8 cellular contexts compared by ENCODE assay signal in genomic region chr12:94459773-94460593, GRCh38. TPM values are rescaled to one million over a fixed set of nuclear protein-coding genes. Genes with fewer than 3 reads are reported as not detected.
A peak's percentile ranks its signal among the peaks of the same experiment; 100 is the strongest.
DNase-seq lines count a peak whose midpoint lies in the region; TF ChIP-seq lines count a peak whose summit lies in the region.

TSS of gene CEP83 (minus strand) at chr12:94459867. CDS start at chr12:94412490, 47,377 bp downstream.

- no CpG with 5 or more reads among the region's 72 CpGs for WGBS in H9 (ENCODE audit: extremely low coverage, insufficient read length, low lambda C conversion rate)

- no peaks in the 10 kb centered on the region for H3K4me1 ChIP-seq in H9 (ENCODE audit: insufficient read depth, low read length)
- H3K4me1 ChIP-seq in stomach smooth muscle (ENCODE audit: control insufficient read depth, insufficient read depth, low read length) = peaks cover 6% of the 10 kb centered on the region

- peak within 1 kb of the TSS; percentile 78 for H2BK120ac ChIP-seq in H9 (ENCODE audit: low read depth, low read length, poor library complexity, severe bottlenecking)

- H2BK15ac ChIP-seq in H9 (ENCODE audit: low read depth, low read length) = no peak within 1 kb of the TSS

- peak within 1 kb of the TSS; percentile 78 for H3K4me2 ChIP-seq in H9 (ENCODE audit: insufficient read depth, insufficient read length, low read length)

- peak within 1 kb of the TSS; percentile 53 for H2AFZ ChIP-seq in H9 (ENCODE audit: low read length)

- no peak within 1 kb of the TSS for H2BK5ac ChIP-seq in H9 (ENCODE audit: insufficient read length, low read length)

- H3K4me3 ChIP-seq in MG63 = peak within 1 kb of the TSS; percentile 80
- H3K4me3 ChIP-seq in fibroblast of villous mesenchyme (ENCODE audit: low read depth, low read length) = peak within 1 kb of the TSS; percentile 88
- H3K4me3 ChIP-seq in stomach smooth muscle (ENCODE audit: low read length in 2 of 2) = peak within 1 kb of the TSS; percentile 91 to 97

- peaks cover under 1% of the 10 kb centered on the region for H3K79me1 ChIP-seq in H9 (ENCODE audit: insufficient read depth, low read depth, low read length, poor library complexity, severe bottlenecking)

- H3K23me2 ChIP-seq in H9 (ENCODE audit: insufficient read length, low read depth, low read length, poor library complexity, severe bottlenecking) = peaks cover 15% of the 10 kb centered on the region

- DNase-seq in ELR (ENCODE audit: low read depth) (peak; percentile 95), H9 (peak; percentile 94), MG63 (peak; percentile 96), SHP77 treated with DMSO at 0.1 percent for 48 hours (lab: John Stamatoyannopoulos, UW) (peak; percentile 64), activated gamma-delta T cell (lab: John Stamatoyannopoulos, UW) (peak; percentile 92), fibroblast of villous mesenchyme (ENCODE audit: low read depth) (peak; percentile 93), neural crest cell (ENCODE audit: low read depth, low spot score) (peak; percentile 87)

- no peak within 1 kb of the TSS for H3K27ac ChIP-seq in H9 (ENCODE audit: insufficient read length, low read depth, low read length)
- H3K27ac ChIP-seq in stomach smooth muscle (ENCODE audit: low read length) = peak within 1 kb of the TSS; percentile 93

- peak within 1 kb of the TSS; percentile 93 to 94 for H3K4me3 Mint-ChIP-seq in H9
- H3K4me3 Mint-ChIP-seq in neural crest cell = peak within 1 kb of the TSS; percentile 97

- no peak within 1 kb of the TSS for H4K8ac ChIP-seq in H9 (replicated peaks; ENCODE audit: insufficient read length, low read depth, low read length)

- H3K36me3 Mint-ChIP-seq in H9 (ENCODE audit: insufficient read depth in 1 of 3, low read depth in 3 of 3) (peaks cover 2 to 21% (median 9%) of the 10 kb centered on the region in 3 experiments), neural crest cell (ENCODE audit: low read depth) (peaks cover 9% of the 10 kb centered on the region)

- H3K79me2 ChIP-seq in H9 (ENCODE audit: insufficient read depth, low read length) = peaks cover 2% of the 10 kb centered on the region; the same call in 1 of the 2 replicates

- H3K23ac ChIP-seq in H9 (ENCODE audit: insufficient read length, low read depth, low read length) = no peak within 1 kb of the TSS

- H3K4me1 Mint-ChIP-seq in H9 = peaks cover 13 to 21% of the 10 kb centered on the region in 2 experiments
- peaks cover 34% of the 10 kb centered on the region for H3K4me1 Mint-ChIP-seq in neural crest cell

- no peak within 1 kb of the TSS for H2BK20ac ChIP-seq in H9 (ENCODE audit: low read depth, low read length, poor library complexity, severe bottlenecking)

- H3K9me3 ChIP-seq in H9 (ENCODE audit: control insufficient read depth, low read depth, low read length) (no peaks in the 10 kb centered on the region), MG63 (no peaks in the 10 kb centered on the region; the same call in 1 of the 2 replicates), stomach smooth muscle (ENCODE audit: control insufficient read depth in 2 of 2, low read length in 2 of 2) (no peaks in the 10 kb centered on the region)

- H3K18ac ChIP-seq in H9 (ENCODE audit: insufficient read length, low read depth, low read length) = peak within 1 kb of the TSS; percentile 87

- H4K20me1 ChIP-seq in H9 (ENCODE audit: control insufficient read depth, insufficient read depth, insufficient read length) = no peaks in the 10 kb centered on the region

- no peak within 1 kb of the TSS; the same call in 1 of the 2 replicates for H3K4ac ChIP-seq in H9 (ENCODE audit: low read depth, low read length)

- H3K27me3 ChIP-seq in H9 (ENCODE audit: insufficient read depth, low read length) (no peaks in the 10 kb centered on the region), MG63 (no peaks in the 10 kb centered on the region), stomach smooth muscle (ENCODE audit: control insufficient read depth in 1 of 2, insufficient read depth in 2 of 2, low read length in 2 of 2) (no peaks in the 10 kb centered on the region)

- peak within 1 kb of the TSS; percentile 74 for H3K9ac ChIP-seq in H9 (ENCODE audit: extremely low read depth, insufficient read length, low read length)
- peak within 1 kb of the TSS; percentile 91 to 92 for H3K9ac ChIP-seq in stomach smooth muscle (ENCODE audit: low read length in 2 of 2)

- H3K14ac ChIP-seq in H9 (ENCODE audit: insufficient read depth, low read length) = peak within 1 kb of the TSS; percentile 88

- H3K27ac Mint-ChIP-seq in H9 = peak within 1 kb of the TSS in 2 of 3 experiments; percentile 7 to 85; a peak in 4 of 7 replicates
- H3K27ac Mint-ChIP-seq in neural crest cell (ENCODE audit: unreplicated experiment) = peak within 1 kb of the TSS; percentile 93

- peaks cover 4% of the 10 kb centered on the region; the same call in 1 of the 2 replicates for H3K27me3 Mint-ChIP-seq in H9 (ENCODE audit: low read depth)
- no peaks in the 10 kb centered on the region for H3K27me3 Mint-ChIP-seq in neural crest cell (ENCODE audit: low read depth)

- TF ChIP-seq CTCF in H9 (conservative IDR thresholded peaks at IDR 0.05) = no peak
- TF ChIP-seq CTCF in fibroblast of villous mesenchyme (IDR thresholded peaks at IDR 0.05; ENCODE audit: insufficient read depth, low read depth, low read length) = no peak
- no peak for TF ChIP-seq CTCF in neural crest cell (conservative IDR thresholded peaks at IDR 0.05)

- peak within 1 kb of the TSS; percentile 29 for H2BK12ac ChIP-seq in H9 (ENCODE audit: insufficient read length, low read depth, low read length)

- no peaks in the 10 kb centered on the region; a peak in 1 of 5 replicates for H3K9me3 Mint-ChIP-seq in H9
- peaks cover 2% of the 10 kb centered on the region for H3K9me3 Mint-ChIP-seq in neural crest cell

- peak within 1 kb of the TSS; percentile 29 for H3T11ph ChIP-seq in H9 (ENCODE audit: low read length)

- H4K5ac ChIP-seq in H9 (ENCODE audit: insufficient read length, low read depth, low read length) = no peak within 1 kb of the TSS

- peak within 1 kb of the TSS; percentile 80 for H2AK5ac ChIP-seq in H9 (ENCODE audit: insufficient read length, low read length)

- no peak within 1 kb of the TSS for H3K56ac ChIP-seq in H9 (ENCODE audit: insufficient read length, low read depth, low read length)

- H3K36me3 ChIP-seq in MG63 (peaks cover 2% of the 10 kb centered on the region; the same call in 1 of the 2 replicates), stomach smooth muscle (ENCODE audit: control insufficient read depth in 2 of 2, insufficient read depth in 2 of 2, low read length in 2 of 2) (no peaks in the 10 kb centered on the region)

- H4K91ac ChIP-seq in H9 (ENCODE audit: insufficient read length, low read depth, low read length) = no peak within 1 kb of the TSS

RNA-seq across cellular contexts. Expression of gene CEP83, which starts in this region (rescaled TPM):
- total RNA-seq in H9 (2021) (26.5 and 27.4 TPM in 2 replicates), fibroblast of villous mesenchyme (13.2 and 14.2 TPM in 2 replicates), neural crest cell (28.3 and 28.7 TPM in 2 replicates)
- total RNA-seq in MG63 (2014; rRNA removed; shearing (Covaris generic); ENCODE audit: low replicate concordance) = 2.1 and 9.3 TPM in 2 replicates
